ENCODE assay signal across 5 cellular contexts in genomic region chr7:139463421-139463820, GRCh38. TPM values are rescaled to one million over a fixed set of nuclear protein-coding genes. Genes with fewer than 3 reads are reported as not detected.
"Had no signal": no experiment of that assay in that cellular context is flagged by ENCODE, and none has a peak within 500 bp of the region (broad histone marks: within the 10 kb centered on the region; RNA-seq: fewer than 3 reads in every experiment).

No MANE protein-coding gene starts in this region.

RNA-seq across cellular contexts. Expression of gene KLRG2, which starts 20.1 kb away (rescaled TPM):
- total RNA-seq: activated B cell treated with CpG ODN at 0.5 μM for 24 hours; activated CD4-positive, alpha-beta memory T cell treated with anti-CD3 and anti-CD28 coated beads, Interleukin-2, amount 10 ng/mL, durations not matched to agents 7 days and 5 days; activated CD4-positive, alpha-beta T cell treated with anti-CD3 and anti-CD28 coated beads, Interleukin-2, amount 10 ng/mL, durations not matched to agents 7 days and 5 days; activated CD8-positive, alpha-beta T cell treated with anti-CD3 and anti-CD28 coated beads, Interleukin-2, amount 10 ng/mL, durations not matched to agents 7 days and 5 days; T-helper 17 cell had no signal
